In genomic region chr2:25372405-25373268, GRCh38 we compare ENCODE assay signal across 14 cellular contexts. TPM values are rescaled to one million over a fixed set of nuclear protein-coding genes. Genes with fewer than 3 reads are reported as not detected.
DNase-seq lines count a peak whose midpoint lies in the region; FAIRE-seq and TF ChIP-seq lines count a peak whose summit lies in the region.
"Had no signal": no experiment of that assay in that cellular context is flagged by ENCODE, and none has a peak within 500 bp of the region (broad histone marks: within the 10 kb centered on the region; RNA-seq: fewer than 3 reads in every experiment).

No MANE protein-coding gene starts in this region.

- no peak overlapping the region for H3K9ac ChIP-seq in kidney (ENCODE audit: low read length in 2 of 2)

- H3K27ac ChIP-seq in breast epithelium (peak overlapping the region; percentile 52 to 61), caudate nucleus (ENCODE audit: low read depth, low read length) (peak overlapping the region; percentile 88), thyroid gland (peak overlapping the region; percentile 17 to 45 (median 38)), kidney (ENCODE audit: low read depth in 2 of 2, low read length in 2 of 2) (no peak overlapping the region)
- H3K27ac ChIP-seq: ascending aorta had no signal

- POLR2A ChIA-PET in MCF 10A (lab: Yijun Ruan, JAX): no interaction called here

- no peaks in the 10 kb centered on the region for H3K27me3 ChIP-seq in breast epithelium
- H3K27me3 ChIP-seq in thyroid gland: no peaks in the 10 kb centered on the region
- H3K27me3 ChIP-seq: ascending aorta had no signal

- DNase-seq in breast epithelium (ENCODE audit: low spot score in 2 of 2): peak; percentile 22 to 47
- DNase-seq in MCF 10A (ENCODE audit: unreplicated experiment): no peak
- DNase-seq in caudate nucleus (lab: John Stamatoyannopoulos, UW): peak in 48 of 61 donors; percentile 28 to 90 (median 63)
- DNase-seq in midbrain (lab: John Stamatoyannopoulos, UW): peak; percentile 37
- DNase-seq in thyroid gland: no peak
- no peak for DNase-seq in kidney
- DNase-seq in SW 1271 (lab: John Stamatoyannopoulos, UW): no peak
- DNase-seq in GOT3 (lab: John Stamatoyannopoulos, UW): no peak
- DNase-seq: CD4-positive, alpha-beta memory T cell; GF-D8; KG1; OCI-M1 had no signal

- H3K27ac Mint-ChIP-seq in MCF 10A (ENCODE audit: low read depth, unreplicated experiment): no peak overlapping the region
- H3K27ac Mint-ChIP-seq: CD4-positive, alpha-beta memory T cell; T-helper 2 cell treated with Interferon-gamma antibody and Interleukin-4, amounts not matched to agents 5 μg/mL and 100 μg/mL, for 36 hours had no signal

- TF ChIP-seq POLR2A in breast epithelium (IDR thresholded peaks at IDR 0.05): no peak
- TF ChIP-seq POLR2A in thyroid gland (IDR thresholded peaks at IDR 0.05): no peak

- no peak for FAIRE-seq in kidney (lab: Jason Lieb, UNC)

- H3K4me3 Mint-ChIP-seq in MCF 10A (ENCODE audit: unreplicated experiment): no peak overlapping the region
- H3K4me3 Mint-ChIP-seq: CD4-positive, alpha-beta memory T cell; T-helper 2 cell treated with Interferon-gamma antibody and Interleukin-4, amounts not matched to agents 5 μg/mL and 100 μg/mL, for 36 hours had no signal

- H3K36me3 ChIP-seq in breast epithelium: no peaks in the 10 kb centered on the region
- no peaks in the 10 kb centered on the region for H3K36me3 ChIP-seq in thyroid gland
- no peaks in the 10 kb centered on the region for H3K36me3 ChIP-seq in kidney (ENCODE audit: control insufficient read depth in 1 of 2, insufficient read depth in 2 of 2, low read length in 2 of 2)
- H3K36me3 ChIP-seq: ascending aorta had no signal

- peaks cover 8% of the 10 kb centered on the region for H3K4me1 Mint-ChIP-seq in MCF 10A (ENCODE audit: insufficient read depth, unreplicated experiment)

- 79 to 86% methylated on average over 24 to 25 of the region's 25 CpGs for WGBS in thyroid gland, 2 donors

- no TSS peak for BruUV-seq in MCF 10A (replicated peaks; lab: Mats Ljungman, UMichigan)

- H3K9me3 ChIP-seq in breast epithelium: no peaks in the 10 kb centered on the region
- H3K9me3 ChIP-seq in thyroid gland: no peaks in the 10 kb centered on the region
- no peaks in the 10 kb centered on the region for H3K9me3 ChIP-seq in kidney (ENCODE audit: control insufficient read depth in 1 of 2, low read length in 2 of 2)
- H3K9me3 ChIP-seq: ascending aorta had no signal

- peaks cover 3 to 6% of the 10 kb centered on the region in 2 donors for H3K4me1 ChIP-seq in breast epithelium
- peaks cover 8 to 23% of the 10 kb centered on the region in 2 donors for H3K4me1 ChIP-seq in thyroid gland
- peaks cover 7 to 20% of the 10 kb centered on the region in 2 donors for H3K4me1 ChIP-seq in kidney (ENCODE audit: control insufficient read depth in 1 of 2, insufficient read depth in 1 of 2, low read depth in 1 of 2, low read length in 2 of 2)

- no peaks in the 10 kb centered on the region for H3K27me3 Mint-ChIP-seq in MCF 10A (ENCODE audit: insufficient read depth, unreplicated experiment)
- H3K27me3 Mint-ChIP-seq: CD4-positive, alpha-beta memory T cell had no signal

- H3K4me3 ChIP-seq in breast epithelium (no peak overlapping the region), thyroid gland (replicated peaks in 1 of 3) (no peak overlapping the region), kidney (ENCODE audit: low read length in 2 of 2) (no peak overlapping the region)
- H3K4me3 ChIP-seq: ascending aorta had no signal

- TF ChIP-seq CTCF in breast epithelium (IDR thresholded peaks at IDR 0.05): no peak
- TF ChIP-seq CTCF in MCF 10A (IDR thresholded peaks at IDR 0.05; ENCODE audit: unreplicated experiment): no peak
- TF ChIP-seq CTCF in thyroid gland (IDR thresholded peaks at IDR 0.05): no peak
- no peak for TF ChIP-seq CTCF in kidney (IDR thresholded peaks at IDR 0.05; ENCODE audit: borderline replicate concordance, extremely low read depth, insufficient read depth)

- CTCF ChIA-PET in MCF 10A (lab: Yijun Ruan, JAX): interaction anchor here (0.5 to 1.8 kb wide), 4 partner anchors 11 to 95 kb away, joined by 3 to 13 read pairs (median 4); no protein-coding TSS in a partner anchor

- no peaks in the 10 kb centered on the region for H3K9me3 Mint-ChIP-seq in MCF 10A (ENCODE audit: unreplicated experiment)
- H3K9me3 Mint-ChIP-seq: T-helper 2 cell treated with Interferon-gamma antibody and Interleukin-4, amounts not matched to agents 5 μg/mL and 100 μg/mL, for 36 hours had no signal

- intact Hi-C loops in breast epithelium (cut with DNase I; ENCODE audit: low total_unique reads): no loop called here
- intact Hi-C loops in MCF 10A (cut with micrococcal nuclease): no loop called here
- intact Hi-C loops in thyroid gland (cut with DNase I): loop anchor here (10.0 kb wide), 1 partner anchor 152 kb away; no protein-coding TSS in a partner anchor
- intact Hi-C loops in kidney (cut with DNase I): no loop called here

- no peaks in the 10 kb centered on the region for H3K36me3 Mint-ChIP-seq in MCF 10A (ENCODE audit: insufficient read depth, unreplicated experiment)

RNA-seq across cellular contexts. Expression of gene DNMT3A, which starts 30.9 kb away (rescaled TPM):
- total RNA-seq in breast epithelium: 10 to 100 TPM in 2 of 3 donors, 1 to 10 TPM in 1; 8.2 to 21.7 (median 20.0) TPM
- total RNA-seq in MCF 10A (2022): 8.0 and 11.5 TPM in 2 replicates
- total RNA-seq in thyroid gland: 10 to 100 TPM; 17.3 to 40.9 (median 18.8) TPM
- 31.4 TPM for total RNA-seq in kidney
- polyA plus RNA-seq in kidney (ENCODE audit: insufficient read depth, low read depth, low replicate concordance): 6.5 TPM

Comparison
In these comparisons a context has a peak if more than half of its experiments do, and no peak if none do; other contexts are left out.
1. DNase-seq: peak in breast epithelium (2 of 2), caudate nucleus (48 of 61) and midbrain (single experiment); none in MCF 10A (single experiment), thyroid gland (0 of 2), kidney (single experiment), SW 1271 (0 of 2) and GOT3 (single experiment).
2. H3K27ac ChIP-seq: peak in breast epithelium (2 of 2), caudate nucleus (single experiment) and thyroid gland (3 of 3); none in kidney (0 of 2).